Comparison of ENCODE assay signal across 14 cellular contexts in genomic region chr4:7968262-7968896, GRCh38. TPM values are rescaled to one million over a fixed set of nuclear protein-coding genes. Genes with fewer than 3 reads are reported as not detected.
DNase-seq lines count a peak whose midpoint lies in the region; ATAC-seq and TF ChIP-seq lines count a peak whose summit lies in the region.
"Had no signal": no experiment of that assay in that cellular context is flagged by ENCODE, and none has a peak within 500 bp of the region (broad histone marks: within the 10 kb centered on the region; RNA-seq: fewer than 3 reads in every experiment).

No MANE protein-coding gene starts in this region.

- no peak for ATAC-seq in stimulated activated naive CD8-positive, alpha-beta T cell treated with anti-CD3 and anti-CD28 coated beads, Interleukin-15, Interleukin-2, amounts not matched to agents 100 U/mL and 50 U/mL, for 24 hours
- ATAC-seq in natural killer cell (no peak), GM18498 (IDR thresholded peaks at IDR 0.05; ENCODE audit: unreplicated experiment) (no peak), HG03378 (IDR thresholded peaks at IDR 0.05; ENCODE audit: unreplicated experiment) (no peak), GM18519 (IDR thresholded peaks at IDR 0.05; ENCODE audit: low FRiP score, unreplicated experiment) (no peak)
- ATAC-seq: GM23338 had no signal

- DNase-seq in stimulated activated naive CD8-positive, alpha-beta T cell treated with anti-CD3 and anti-CD28 coated beads, Interleukin-15, Interleukin-2, amounts not matched to agents 100 U/mL and 50 U/mL, for 24 hours = no peak
- DNase-seq in colonic mucosa (no peak), natural killer cell (no peak), midbrain (lab: John Stamatoyannopoulos, UW) (no peak)
- DNase-seq: activated naive CD8-positive, alpha-beta T cell treated with anti-CD3 and anti-CD28 coated beads for 36 hours; Caco-2; NCI-H1092 treated with DMSO at 0.1 percent for 48 hours; NCI-H510A treated with DMSO at 0.1 percent for 48 hours had no signal

- H3K9me3 Mint-ChIP-seq in stimulated activated naive CD8-positive, alpha-beta T cell treated with anti-CD3 and anti-CD28 coated beads, Interleukin-15, Interleukin-2, amounts not matched to agents 100 ng/mL and 50 ng/mL, for 24 hours = no peaks in the 10 kb centered on the region
- no peaks in the 10 kb centered on the region for H3K9me3 Mint-ChIP-seq in natural killer cell
- H3K9me3 Mint-ChIP-seq: activated naive CD8-positive, alpha-beta T cell treated with anti-CD3 and anti-CD28 coated beads for 36 hours; GM23338 had no signal

- peak overlapping the region in 1 of 2 donors; percentile 29 for H3K9ac ChIP-seq in colonic mucosa (ENCODE audit: low read depth in 2 of 2, low read length in 2 of 2)

- H3K27ac Mint-ChIP-seq in stimulated activated naive CD8-positive, alpha-beta T cell treated with anti-CD3 and anti-CD28 coated beads, Interleukin-15, Interleukin-2, amounts not matched to agents 100 ng/mL and 50 ng/mL, for 24 hours = peak overlapping the region; percentile 45
- peak overlapping the region; percentile 93 to 100 for H3K27ac Mint-ChIP-seq in natural killer cell
- H3K27ac Mint-ChIP-seq: GM23338 had no signal

- H3K4me1 Mint-ChIP-seq in stimulated activated naive CD8-positive, alpha-beta T cell treated with anti-CD3 and anti-CD28 coated beads, Interleukin-15, Interleukin-2, amounts not matched to agents 100 ng/mL and 50 ng/mL, for 24 hours (ENCODE audit: low read depth) = peaks cover 76% of the 10 kb centered on the region
- peaks cover 75 to 94% of the 10 kb centered on the region in 2 donors for H3K4me1 Mint-ChIP-seq in natural killer cell

- no peaks in the 10 kb centered on the region for H3K9me3 ChIP-seq in colonic mucosa
- H3K9me3 ChIP-seq: Caco-2, SJSA1 had no signal

- peaks cover 16% of the 10 kb centered on the region for H3K4me1 ChIP-seq in colonic mucosa

- no peaks in the 10 kb centered on the region for H3K27me3 ChIP-seq in colonic mucosa
- H3K27me3 ChIP-seq: SJSA1 had no signal

- no peak overlapping the region for H3K4me3 ChIP-seq in colonic mucosa
- H3K4me3 ChIP-seq: GM23338, SJSA1 had no signal

- H3K36me3 Mint-ChIP-seq in stimulated activated naive CD8-positive, alpha-beta T cell treated with anti-CD3 and anti-CD28 coated beads, Interleukin-15, Interleukin-2, amounts not matched to agents 100 ng/mL and 50 ng/mL, for 24 hours (ENCODE audit: low read depth) = no peaks in the 10 kb centered on the region
- no peaks in the 10 kb centered on the region for H3K36me3 Mint-ChIP-seq in natural killer cell

- no peaks in the 10 kb centered on the region for H3K36me3 ChIP-seq in colonic mucosa
- H3K36me3 ChIP-seq: SJSA1 had no signal

- intact Hi-C loops in colonic mucosa (cut with DNase I) = no loop called here
- intact Hi-C loops in natural killer cell (cut with micrococcal nuclease) = loop anchor here (5.0 kb wide), 2 partner anchors 101 to 316 kb away; no protein-coding TSS in a partner anchor

- TF ChIP-seq CTCF in colonic mucosa (IDR thresholded peaks at IDR 0.05) (no peak), natural killer cell (IDR thresholded peaks at IDR 0.05) (no peak)

- no peaks in the 10 kb centered on the region for H3K27me3 Mint-ChIP-seq in stimulated activated naive CD8-positive, alpha-beta T cell treated with anti-CD3 and anti-CD28 coated beads, Interleukin-15, Interleukin-2, amounts not matched to agents 100 ng/mL and 50 ng/mL, for 24 hours
- H3K27me3 Mint-ChIP-seq in natural killer cell (ENCODE audit: low read depth in 2 of 2) = no peaks in the 10 kb centered on the region

- peak overlapping the region; percentile 93 for H3K27ac ChIP-seq in colonic mucosa
- H3K27ac ChIP-seq: SJSA1 had no signal

- H3K4me3 Mint-ChIP-seq in stimulated activated naive CD8-positive, alpha-beta T cell treated with anti-CD3 and anti-CD28 coated beads, Interleukin-15, Interleukin-2, amounts not matched to agents 100 ng/mL and 50 ng/mL, for 24 hours = no peak overlapping the region
- peak overlapping the region; percentile 59 for H3K4me3 Mint-ChIP-seq in natural killer cell
- H3K4me3 Mint-ChIP-seq: GM23338 had no signal

RNA-seq across cellular contexts. Expression of gene AFAP1, which starts 28.7 kb away (rescaled TPM):
- total RNA-seq in colonic mucosa = 10 to 100 TPM; 29.7 to 43.9 TPM
- 10 to 100 TPM in 1 of 3 donors, 1 to 10 TPM in 2; 4.9 to 12.5 (median 9.5) TPM for total RNA-seq in natural killer cell
